ENCODE assay signal across 8 cellular contexts in the genomic region with DNA sequence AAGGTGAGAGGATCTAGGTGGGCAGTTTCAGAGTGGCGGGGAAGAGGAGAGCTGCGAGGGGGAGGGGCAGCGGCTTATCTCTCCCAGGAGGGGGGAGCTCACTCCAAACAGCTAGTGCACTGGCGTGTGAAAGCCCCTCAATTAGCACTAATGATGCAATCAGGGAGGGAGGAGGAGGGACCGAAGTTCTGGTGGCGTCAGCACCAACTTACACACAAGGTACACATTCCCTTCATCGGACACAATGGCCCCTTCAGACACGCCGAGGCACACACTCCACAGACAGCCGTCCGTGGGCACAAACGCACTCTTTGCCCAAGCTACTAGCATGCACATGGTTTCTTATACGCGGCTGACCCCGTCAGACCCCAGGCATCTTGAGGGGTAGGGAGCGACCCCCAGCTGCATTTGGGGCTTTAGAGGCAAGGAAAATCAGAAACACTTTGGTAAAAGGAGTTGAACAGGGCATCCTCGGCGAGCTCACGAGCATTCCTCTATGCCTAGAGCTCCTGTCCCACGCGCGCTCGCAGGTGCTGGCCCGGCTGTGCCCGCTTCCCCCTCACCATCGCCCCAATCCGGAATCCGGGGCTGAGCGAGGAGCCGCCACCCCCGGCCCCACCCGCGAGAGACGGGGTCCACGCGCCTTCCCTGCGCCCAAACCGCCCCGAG. TPM values are rescaled to one million over a fixed set of nuclear protein-coding genes. Genes with fewer than 3 reads are reported as not detected.
DNase-seq lines count a peak whose midpoint lies in the region; ATAC-seq and TF ChIP-seq lines count a peak whose summit lies in the region.

No MANE protein-coding gene starts in this region.

- H3K4me1 ChIP-seq in PC-3 (ENCODE audit: insufficient read depth, low read length), result peaks cover 6% of the 10 kb centered on the region; the same call in 1 of the 2 replicates

- no peaks in the 10 kb centered on the region for H4K20me1 ChIP-seq in PC-3 (ENCODE audit: low read length)
- H4K20me1 ChIP-seq in neural cell (ENCODE audit: insufficient read depth), result no peaks in the 10 kb centered on the region

- H3K79me2 ChIP-seq in PC-3 (ENCODE audit: low read length) (no peaks in the 10 kb centered on the region), neural cell (replicated peaks; ENCODE audit: insufficient read depth, low read length) (peaks cover 15% of the 10 kb centered on the region)

- peaks cover 29% of the 10 kb centered on the region for H3K27me3 ChIP-seq in PC-3 (ENCODE audit: low read length)
- H3K27me3 ChIP-seq in neural cell (ENCODE audit: insufficient read depth, low read depth, low read length), result peaks cover 7% of the 10 kb centered on the region

- H3K4me3 Mint-ChIP-seq in activated CD4-positive, alpha-beta T cell treated with anti-CD3 and anti-CD28 coated beads, Interleukin-2, amount 10 ng/mL, durations not matched to agents 7 days and 5 days, result peak overlapping the region; percentile 48
- H3K4me3 Mint-ChIP-seq in endothelial cell (ENCODE audit: unreplicated experiment), result peak overlapping the region; percentile 88

- no peaks in the 10 kb centered on the region for H3F3A ChIP-seq in PC-3 (ENCODE audit: low read length, unreplicated experiment)
- H3F3A ChIP-seq in neural cell (ENCODE audit: insufficient read depth, low read length, poor library complexity, severe bottlenecking), result no peaks in the 10 kb centered on the region

- no peak for TF ChIP-seq RAD21 in neural cell (conservative IDR thresholded peaks at IDR 0.05)

- CTCF ChIA-PET in activated CD4-positive, alpha-beta T cell treated with anti-CD3 and anti-CD28 coated beads, Interleukin-2, amount 10 ng/mL, durations not matched to agents 7 days and 5 days (lab: Charles Lee), result interaction anchor here (1.1 kb wide), 1 partner anchor 179 kb away, joined by 4 read pairs; no protein-coding TSS in a partner anchor
- CTCF ChIA-PET in PC-3 (lab: Charles Lee), result no interaction called here

- H3K9me2 ChIP-seq in PC-3 (replicated peaks; ENCODE audit: low read length) (no peaks in the 10 kb centered on the region), neural cell (ENCODE audit: insufficient read depth, low read length) (no peaks in the 10 kb centered on the region)

- H3K4me3 ChIP-seq in PC-3 (ENCODE audit: low read length), result peak overlapping the region; percentile 62
- H3K4me3 ChIP-seq in neural cell (ENCODE audit: low read length), result peak overlapping the region; percentile 68

- H3K27ac ChIP-seq in PC-3 (ENCODE audit: low read length), result no peak overlapping the region
- H3K27ac ChIP-seq in neural cell (ENCODE audit: low read length), result no peak overlapping the region

- no peaks in the 10 kb centered on the region for H3K9me3 Mint-ChIP-seq in activated CD4-positive, alpha-beta T cell treated with anti-CD3 and anti-CD28 coated beads, Interleukin-2, amount 10 ng/mL, durations not matched to agents 7 days and 5 days
- no peaks in the 10 kb centered on the region for H3K9me3 Mint-ChIP-seq in endothelial cell (ENCODE audit: unreplicated experiment)

- H3K27me3 Mint-ChIP-seq in activated CD4-positive, alpha-beta T cell treated with anti-CD3 and anti-CD28 coated beads, Interleukin-2, amount 10 ng/mL, durations not matched to agents 7 days and 5 days, result peaks cover 68% of the 10 kb centered on the region
- peaks cover 22% of the 10 kb centered on the region for H3K27me3 Mint-ChIP-seq in endothelial cell (ENCODE audit: unreplicated experiment)

- POLR2A ChIA-PET in activated CD4-positive, alpha-beta T cell treated with anti-CD3 and anti-CD28 coated beads, Interleukin-2, amount 10 ng/mL, durations not matched to agents 7 days and 5 days (lab: Charles Lee), result no interaction called here
- POLR2A ChIA-PET in PC-3 (lab: Charles Lee; ENCODE audit: unreplicated experiment), result no interaction called here

- H3K9me3 ChIP-seq in PC-3 (ENCODE audit: low read length), result no peaks in the 10 kb centered on the region
- H3K9me3 ChIP-seq in neural cell (ENCODE audit: low read length), result no peaks in the 10 kb centered on the region

- no peak overlapping the region for H3K27ac Mint-ChIP-seq in activated CD4-positive, alpha-beta T cell treated with anti-CD3 and anti-CD28 coated beads, Interleukin-2, amount 10 ng/mL, durations not matched to agents 7 days and 5 days
- H3K27ac Mint-ChIP-seq in endothelial cell (ENCODE audit: unreplicated experiment), result peak overlapping the region; percentile 78

- TF ChIP-seq CTCF in PC-3 (conservative IDR thresholded peaks at IDR 0.05; ENCODE audit: low read depth, low read length) (no peak), endothelial cell (IDR thresholded peaks at IDR 0.05; ENCODE audit: unreplicated experiment) (no peak), neural cell (IDR thresholded peaks at IDR 0.05; ENCODE audit: poor library complexity, severe bottlenecking) (no peak)

- peak overlapping the region; percentile 68; the same call in 1 of the 2 replicates for H2AFZ ChIP-seq in PC-3 (ENCODE audit: low read length)
- H2AFZ ChIP-seq in neural cell (ENCODE audit: low read depth, low read length), result peak overlapping the region; percentile 14

- H3K36me3 Mint-ChIP-seq in activated CD4-positive, alpha-beta T cell treated with anti-CD3 and anti-CD28 coated beads, Interleukin-2, amount 10 ng/mL, durations not matched to agents 7 days and 5 days (ENCODE audit: low read depth), result no peaks in the 10 kb centered on the region
- H3K36me3 Mint-ChIP-seq in endothelial cell (ENCODE audit: low read depth, unreplicated experiment), result no peaks in the 10 kb centered on the region

- no TSS peak for BruUV-seq in PC-3 (replicated peaks; lab: Mats Ljungman, UMichigan)

- intact Hi-C loops in PC-3 (cut with micrococcal nuclease), result no loop called here

- H3K4me2 ChIP-seq in PC-3 (ENCODE audit: low read length), result peak overlapping the region; percentile 81
- no peak overlapping the region for H3K4me2 ChIP-seq in neural cell (ENCODE audit: low read length)

- ATAC-seq in PC-3 (no peak), GM19455 (IDR thresholded peaks at IDR 0.05; ENCODE audit: unreplicated experiment) (no peak), GM21367 (IDR thresholded peaks at IDR 0.05; ENCODE audit: unreplicated experiment) (no peak)

- H3K36me3 ChIP-seq in PC-3 (ENCODE audit: low read depth, low read length) (no peaks in the 10 kb centered on the region), neural cell (ENCODE audit: insufficient read depth, low read length) (no peaks in the 10 kb centered on the region)

- no peak for DNase-seq in activated CD4-positive, alpha-beta T cell treated with anti-CD3 and anti-CD28 coated beads, Interleukin-2, amount 10 ng/mL, durations not matched to agents 7 days and 5 days
- no peak for DNase-seq in activated CD4-positive, alpha-beta T cell treated with anti-CD3 and anti-CD28 coated beads for 48 hours
- DNase-seq in PC-3, result no peak
- DNase-seq in endothelial cell (ENCODE audit: low spot score), result peak; percentile 16
- DNase-seq in SIG-M5 (lab: John Stamatoyannopoulos, UW), result no peak

- no peaks in the 10 kb centered on the region for H3K4me1 Mint-ChIP-seq in activated CD4-positive, alpha-beta T cell treated with anti-CD3 and anti-CD28 coated beads, Interleukin-2, amount 10 ng/mL, durations not matched to agents 7 days and 5 days
- H3K4me1 Mint-ChIP-seq in endothelial cell (ENCODE audit: unreplicated experiment), result peaks cover 18% of the 10 kb centered on the region

- TF ChIP-seq EP300 in neural cell (conservative IDR thresholded peaks at IDR 0.05; ENCODE audit: poor library complexity, severe bottlenecking), result no peak

- no peak overlapping the region for H3K9ac ChIP-seq in PC-3 (ENCODE audit: low read length)
- H3K9ac ChIP-seq in neural cell (ENCODE audit: low read length), result peak overlapping the region; percentile 58

TF ChIP-seq in neural cell, 6 proteins besides CTCF, POLR2A, EP300 and RAD21:
- no peak for TF ChIP-seq SMC3 (conservative IDR thresholded peaks at IDR 0.05; ENCODE audit: poor library complexity)
- TF ChIP-seq TAF1 (IDR thresholded peaks at IDR 0.05; ENCODE audit: low read depth), result no peak
- TF ChIP-seq, protein P1, sequence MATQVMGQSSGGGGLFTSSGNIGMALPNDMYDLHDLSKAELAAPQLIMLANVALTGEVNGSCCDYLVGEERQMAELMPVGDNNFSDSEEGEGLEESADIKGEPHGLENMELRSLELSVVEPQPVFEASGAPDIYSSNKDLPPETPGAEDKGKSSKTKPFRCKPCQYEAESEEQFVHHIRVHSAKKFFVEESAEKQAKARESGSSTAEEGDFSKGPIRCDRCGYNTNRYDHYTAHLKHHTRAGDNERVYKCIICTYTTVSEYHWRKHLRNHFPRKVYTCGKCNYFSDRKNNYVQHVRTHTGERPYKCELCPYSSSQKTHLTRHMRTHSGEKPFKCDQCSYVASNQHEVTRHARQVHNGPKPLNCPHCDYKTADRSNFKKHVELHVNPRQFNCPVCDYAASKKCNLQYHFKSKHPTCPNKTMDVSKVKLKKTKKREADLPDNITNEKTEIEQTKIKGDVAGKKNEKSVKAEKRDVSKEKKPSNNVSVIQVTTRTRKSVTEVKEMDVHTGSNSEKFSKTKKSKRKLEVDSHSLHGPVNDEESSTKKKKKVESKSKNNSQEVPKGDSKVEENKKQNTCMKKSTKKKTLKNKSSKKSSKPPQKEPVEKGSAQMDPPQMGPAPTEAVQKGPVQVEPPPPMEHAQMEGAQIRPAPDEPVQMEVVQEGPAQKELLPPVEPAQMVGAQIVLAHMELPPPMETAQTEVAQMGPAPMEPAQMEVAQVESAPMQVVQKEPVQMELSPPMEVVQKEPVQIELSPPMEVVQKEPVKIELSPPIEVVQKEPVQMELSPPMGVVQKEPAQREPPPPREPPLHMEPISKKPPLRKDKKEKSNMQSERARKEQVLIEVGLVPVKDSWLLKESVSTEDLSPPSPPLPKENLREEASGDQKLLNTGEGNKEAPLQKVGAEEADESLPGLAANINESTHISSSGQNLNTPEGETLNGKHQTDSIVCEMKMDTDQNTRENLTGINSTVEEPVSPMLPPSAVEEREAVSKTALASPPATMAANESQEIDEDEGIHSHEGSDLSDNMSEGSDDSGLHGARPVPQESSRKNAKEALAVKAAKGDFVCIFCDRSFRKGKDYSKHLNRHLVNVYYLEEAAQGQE (IDR thresholded peaks at IDR 0.05; ENCODE audit: borderline replicate concordance), result no peak
- TF ChIP-seq MXI1 (conservative IDR thresholded peaks at IDR 0.05; ENCODE audit: poor library complexity, severe bottlenecking), result no peak
- TF ChIP-seq POLR2AphosphoS5 (IDR thresholded peaks at IDR 0.05), result no peak
- TF ChIP-seq EZH2 (IDR thresholded peaks at IDR 0.05; ENCODE audit: borderline replicate concordance, insufficient read depth, low read length, poor library complexity, severe bottlenecking), result no peak

RNA-seq across cellular contexts. Expression of a gene that starts 0.9 kb away (rescaled TPM):
- not detected for total RNA-seq in activated CD4-positive, alpha-beta T cell treated with anti-CD3 and anti-CD28 coated beads, Interleukin-2, amount 10 ng/mL, durations not matched to agents 7 days and 5 days
- 1.9 and 2.1 TPM in 2 replicates for total RNA-seq in PC-3 (2014; rRNA removed)
- 9.6 TPM for total RNA-seq in endothelial cell (ENCODE audit: unreplicated experiment)
- polyA plus RNA-seq in neural cell, result 37.4 and 50.3 TPM in 2 replicates
- 8.8 and 12.3 TPM in 2 replicates for polyA minus RNA-seq in neural cell
